ENCODE assay signal across 8 cellular contexts in the genomic region with DNA sequence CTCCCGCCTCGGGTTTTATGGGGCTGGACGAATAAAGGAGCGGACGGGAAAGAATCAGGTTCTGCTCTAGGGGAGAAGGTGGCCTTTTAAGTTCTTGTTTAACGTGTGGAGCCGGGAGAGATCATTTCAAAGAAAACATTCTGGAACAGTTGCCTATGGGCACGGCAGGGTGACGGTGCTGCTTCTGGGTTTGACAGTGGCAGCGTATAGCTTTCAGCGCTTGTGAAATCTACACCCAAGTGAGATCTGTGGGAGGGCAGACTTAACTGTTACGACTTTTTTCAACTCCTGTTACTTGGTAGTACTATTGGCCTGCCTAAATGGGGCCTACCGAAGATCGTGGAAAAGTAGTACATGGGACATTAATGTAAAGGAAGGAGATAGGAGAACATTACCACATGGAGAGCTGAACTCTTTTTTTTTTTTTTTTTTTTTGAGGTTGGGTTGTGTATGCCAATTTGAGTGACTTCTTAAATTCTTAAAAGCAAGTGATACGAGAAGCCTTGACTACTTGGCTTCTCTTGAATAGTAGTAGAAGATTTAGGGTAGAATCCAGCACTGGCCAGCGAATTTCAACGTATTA. TPM values are rescaled to one million over a fixed set of nuclear protein-coding genes. Genes with fewer than 3 reads are reported as not detected.
DNase-seq lines count a peak whose midpoint lies in the region; ATAC-seq and FAIRE-seq lines count a peak whose summit lies in the region.

No MANE protein-coding gene starts in this region.

- peaks cover 5% of the 10 kb centered on the region for H3K36me3 Mint-ChIP-seq in activated CD4-positive, alpha-beta T cell treated with anti-CD3 and anti-CD28 coated beads, Interleukin-2, amount 10 ng/mL, durations not matched to agents 24 days and 14 days (ENCODE audit: low read depth)
- H3K36me3 Mint-ChIP-seq in stimulated activated effector memory CD8-positive, alpha-beta T cell treated with anti-CD3 and anti-CD28 coated beads, Interleukin-12 subunit alpha, Interleukin-12 subunit beta, amount 100 ng/mL, for 72 hours = peaks cover 4% of the 10 kb centered on the region

- peak; percentile 86 for FAIRE-seq in GM18507 (lab: Jason Lieb, UNC)
- FAIRE-seq in endometrium (lab: Jason Lieb, UNC) = peak; percentile 15

- no peak overlapping the region for H3K27ac Mint-ChIP-seq in activated CD4-positive, alpha-beta T cell treated with anti-CD3 and anti-CD28 coated beads, Interleukin-2, amount 10 ng/mL, durations not matched to agents 24 days and 14 days
- H3K27ac Mint-ChIP-seq in stimulated activated effector memory CD8-positive, alpha-beta T cell treated with anti-CD3 and anti-CD28 coated beads, Interleukin-12 subunit alpha, Interleukin-12 subunit beta, amount 100 ng/mL, for 72 hours = no peak overlapping the region

- peaks cover 32% of the 10 kb centered on the region for H3K4me1 Mint-ChIP-seq in activated CD4-positive, alpha-beta T cell treated with anti-CD3 and anti-CD28 coated beads, Interleukin-2, amount 10 ng/mL, durations not matched to agents 24 days and 14 days
- H3K4me1 Mint-ChIP-seq in stimulated activated effector memory CD8-positive, alpha-beta T cell treated with anti-CD3 and anti-CD28 coated beads, Interleukin-12 subunit alpha, Interleukin-12 subunit beta, amount 100 ng/mL, for 72 hours = no peaks in the 10 kb centered on the region

- peaks cover 36% of the 10 kb centered on the region for H3K4me1 ChIP-seq in ACC112 (ENCODE audit: control insufficient read depth, insufficient read depth, low read length, unreplicated experiment)

- intact Hi-C loops in activated CD4-positive, alpha-beta T cell treated with anti-CD3 and anti-CD28 coated beads, Interleukin-2, amount 10 ng/mL, durations not matched to agents 24 days and 14 days (cut with micrococcal nuclease) = loop anchor here (1.0 to 10.0 kb wide), 8 partner anchors 14 to 1535 kb away; a partner anchor contains a TSS

- no peaks in the 10 kb centered on the region for H3K27me3 ChIP-seq in ACC112 (ENCODE audit: insufficient read depth, low read length)

- H3K79me2 ChIP-seq in ACC112 (ENCODE audit: control insufficient read depth, insufficient read depth, low read length, unreplicated experiment) = peaks cover 57% of the 10 kb centered on the region

- no peaks in the 10 kb centered on the region for H3K9me3 Mint-ChIP-seq in activated CD4-positive, alpha-beta T cell treated with anti-CD3 and anti-CD28 coated beads, Interleukin-2, amount 10 ng/mL, durations not matched to agents 24 days and 14 days
- H3K9me3 Mint-ChIP-seq in stimulated activated effector memory CD8-positive, alpha-beta T cell treated with anti-CD3 and anti-CD28 coated beads, Interleukin-12 subunit alpha, Interleukin-12 subunit beta, amount 100 ng/mL, for 72 hours = no peaks in the 10 kb centered on the region

- peak overlapping the region; percentile 89 for H3K27ac ChIP-seq in ACC112 (ENCODE audit: low read depth, low read length)

- DNase-seq in GM18507 (ENCODE audit: extremely low spot score, insufficient read length, low read depth) (peak; percentile 15), NCI-H345 (lab: John Stamatoyannopoulos, UW) (peak; percentile 65), mucosa of gallbladder (ENCODE audit: low spot score) (peak; percentile 56)
- peak; percentile 89 for DNase-seq in activated CD4-positive, alpha-beta T cell treated with anti-CD3 and anti-CD28 coated beads, Interleukin-2, amount 10 ng/mL, durations not matched to agents 24 days and 14 days
- no peak for DNase-seq in stimulated activated effector memory CD8-positive, alpha-beta T cell treated with anti-CD3 and anti-CD28 coated beads, Interleukin-12 subunit alpha, Interleukin-12 subunit beta, amount 100 ng/mL, for 72 hours (ENCODE audit: low spot score in 2 of 2)

- no peaks in the 10 kb centered on the region for H3K36me3 ChIP-seq in ACC112 (ENCODE audit: insufficient read depth, low read length)

- ATAC-seq in HG03039 (IDR thresholded peaks at IDR 0.05; ENCODE audit: unreplicated experiment) = peak; percentile 39
- peak; percentile 75 for ATAC-seq in stimulated activated effector memory CD8-positive, alpha-beta T cell treated with anti-CD3 and anti-CD28 coated beads, Interleukin-12 subunit alpha, Interleukin-12 subunit beta, amount 100 ng/mL, for 72 hours

- H2AFZ ChIP-seq in ACC112 (ENCODE audit: low read length, unreplicated experiment) = peak overlapping the region; percentile 95

- peak overlapping the region; percentile 92 for H3K4me3 ChIP-seq in ACC112 (ENCODE audit: low read depth, low read length)

- H3K4me3 Mint-ChIP-seq in activated CD4-positive, alpha-beta T cell treated with anti-CD3 and anti-CD28 coated beads, Interleukin-2, amount 10 ng/mL, durations not matched to agents 24 days and 14 days = no peak overlapping the region
- no peak overlapping the region for H3K4me3 Mint-ChIP-seq in stimulated activated effector memory CD8-positive, alpha-beta T cell treated with anti-CD3 and anti-CD28 coated beads, Interleukin-12 subunit alpha, Interleukin-12 subunit beta, amount 100 ng/mL, for 72 hours

- peaks cover 11% of the 10 kb centered on the region for H3K27me3 Mint-ChIP-seq in activated CD4-positive, alpha-beta T cell treated with anti-CD3 and anti-CD28 coated beads, Interleukin-2, amount 10 ng/mL, durations not matched to agents 24 days and 14 days

RNA-seq across cellular contexts. Expression of a gene that starts 0.7 kb away (rescaled TPM):
- total RNA-seq in activated CD4-positive, alpha-beta T cell treated with anti-CD3 and anti-CD28 coated beads, Interleukin-2, amount 10 ng/mL, durations not matched to agents 24 days and 14 days = 51.9 and 54.0 TPM in 2 replicates
- total RNA-seq in mucosa of gallbladder = 48.5 TPM

Comparison
In these comparisons a context has a peak if more than half of its experiments do, and no peak if none do; other contexts are left out.
1. DNase-seq: peak in GM18507 (single experiment), NCI-H345 (single experiment), activated CD4-positive, alpha-beta T cell treated with anti-CD3 and anti-CD28 coated beads, Interleukin-2, amount 10 ng/mL, durations not matched to agents 24 days and 14 days (single experiment) and mucosa of gallbladder (single experiment); none in stimulated activated effector memory CD8-positive, alpha-beta T cell treated with anti-CD3 and anti-CD28 coated beads, Interleukin-12 subunit alpha, Interleukin-12 subunit beta, amount 100 ng/mL, for 72 hours (0 of 2).